1 cellular context compared by ENCODE assay signal in the genomic region with DNA sequence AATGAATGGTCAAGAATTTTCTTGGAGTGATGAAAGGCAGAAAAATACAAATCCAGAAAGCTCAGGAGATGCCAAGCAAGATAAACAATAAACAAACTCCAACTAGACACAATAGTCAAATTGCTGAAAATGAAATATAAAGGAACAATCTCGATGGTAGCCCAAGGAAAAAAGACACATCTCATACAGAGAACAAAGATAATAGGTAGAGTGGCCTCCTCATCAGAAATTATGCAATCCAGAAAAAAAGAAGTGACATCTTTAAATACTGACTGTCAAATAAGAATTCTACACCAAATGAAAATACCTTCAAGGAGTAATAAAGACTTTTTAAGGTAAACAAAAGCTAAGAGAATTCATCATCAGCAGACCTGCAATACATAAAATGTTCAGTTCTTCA.
TF ChIP-seq lines count a peak whose summit lies in the region.

No MANE protein-coding gene starts in this region.

TF ChIP-seq in GM23338, 12 proteins besides CTCF, POLR2A, EP300 and RAD21:
- TF ChIP-seq ZNF462 (CRISPR knock-in tag; IDR thresholded peaks at IDR 0.05) (no peak), NANOG (IDR thresholded peaks at IDR 0.05; ENCODE audit: borderline replicate concordance) (no peak), CREB1 (CRISPR knock-in tag; IDR thresholded peaks at IDR 0.05; ENCODE audit: low read depth) (no peak), EZH2phosphoT487 (IDR thresholded peaks at IDR 0.05; ENCODE audit: unreplicated experiment) (no peak), EZH2 (IDR thresholded peaks at IDR 0.05; ENCODE audit: low read depth, unreplicated experiment) (no peak), POLR2AphosphoS5 (IDR thresholded peaks at IDR 0.05; ENCODE audit: low read depth) (no peak), JUNB (IDR thresholded peaks at IDR 0.05; ENCODE audit: unreplicated experiment) (no peak), ETS1 (IDR thresholded peaks at IDR 0.05) (no peak), ZNF331 (CRISPR knock-in tag; IDR thresholded peaks at IDR 0.05; ENCODE audit: low read depth) (no peak), STAT1 (IDR thresholded peaks at IDR 0.05; ENCODE audit: unreplicated experiment) (no peak), ZNF114 (CRISPR knock-in tag; IDR thresholded peaks at IDR 0.05) (no peak)
- TF ChIP-seq, protein P1, sequence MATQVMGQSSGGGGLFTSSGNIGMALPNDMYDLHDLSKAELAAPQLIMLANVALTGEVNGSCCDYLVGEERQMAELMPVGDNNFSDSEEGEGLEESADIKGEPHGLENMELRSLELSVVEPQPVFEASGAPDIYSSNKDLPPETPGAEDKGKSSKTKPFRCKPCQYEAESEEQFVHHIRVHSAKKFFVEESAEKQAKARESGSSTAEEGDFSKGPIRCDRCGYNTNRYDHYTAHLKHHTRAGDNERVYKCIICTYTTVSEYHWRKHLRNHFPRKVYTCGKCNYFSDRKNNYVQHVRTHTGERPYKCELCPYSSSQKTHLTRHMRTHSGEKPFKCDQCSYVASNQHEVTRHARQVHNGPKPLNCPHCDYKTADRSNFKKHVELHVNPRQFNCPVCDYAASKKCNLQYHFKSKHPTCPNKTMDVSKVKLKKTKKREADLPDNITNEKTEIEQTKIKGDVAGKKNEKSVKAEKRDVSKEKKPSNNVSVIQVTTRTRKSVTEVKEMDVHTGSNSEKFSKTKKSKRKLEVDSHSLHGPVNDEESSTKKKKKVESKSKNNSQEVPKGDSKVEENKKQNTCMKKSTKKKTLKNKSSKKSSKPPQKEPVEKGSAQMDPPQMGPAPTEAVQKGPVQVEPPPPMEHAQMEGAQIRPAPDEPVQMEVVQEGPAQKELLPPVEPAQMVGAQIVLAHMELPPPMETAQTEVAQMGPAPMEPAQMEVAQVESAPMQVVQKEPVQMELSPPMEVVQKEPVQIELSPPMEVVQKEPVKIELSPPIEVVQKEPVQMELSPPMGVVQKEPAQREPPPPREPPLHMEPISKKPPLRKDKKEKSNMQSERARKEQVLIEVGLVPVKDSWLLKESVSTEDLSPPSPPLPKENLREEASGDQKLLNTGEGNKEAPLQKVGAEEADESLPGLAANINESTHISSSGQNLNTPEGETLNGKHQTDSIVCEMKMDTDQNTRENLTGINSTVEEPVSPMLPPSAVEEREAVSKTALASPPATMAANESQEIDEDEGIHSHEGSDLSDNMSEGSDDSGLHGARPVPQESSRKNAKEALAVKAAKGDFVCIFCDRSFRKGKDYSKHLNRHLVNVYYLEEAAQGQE (IDR thresholded peaks at IDR 0.05; ENCODE audit: unreplicated experiment): no peak
